ENCODE assay signal across 8 cellular contexts in genomic region chr17:55238931-55239297, GRCh38. TPM values are rescaled to one million over a fixed set of nuclear protein-coding genes. Genes with fewer than 3 reads are reported as not detected.
A peak's percentile ranks its signal among the peaks of the same experiment; 100 is the strongest.
DNase-seq lines count a peak whose midpoint lies in the region; ATAC-seq and TF ChIP-seq lines count a peak whose summit lies in the region.

No MANE protein-coding gene starts in this region.

- H3K9ac ChIP-seq in HCT116 (ENCODE audit: low read length) = peak overlapping the region; percentile 61
- H3K9ac ChIP-seq in adipocyte (ENCODE audit: low read length) = peak overlapping the region; percentile 73
- H3K9ac ChIP-seq in skeletal muscle satellite cell (ENCODE audit: low read depth, low read length) = peak overlapping the region; percentile 54

- H3K4me2 ChIP-seq in HCT116 (ENCODE audit: low read length) (peak overlapping the region; percentile 94), skeletal muscle satellite cell (ENCODE audit: low read length) (peak overlapping the region; percentile 95)

- ATAC-seq in HCT116 = peak; percentile 80

- no peaks in the 10 kb centered on the region for H3K9me2 ChIP-seq in HCT116 (ENCODE audit: insufficient read depth)

- H3K4me3 ChIP-seq in HCT116 (replicated peaks in 1 of 2; ENCODE audit: low read depth in 1 of 2, low read length in 2 of 2) (peak overlapping the region; percentile 45 to 63), adipocyte (ENCODE audit: low read length) (peak overlapping the region; percentile 87), iPS-11a (ENCODE audit: low read depth, low read length) (peak overlapping the region; percentile 69), skeletal muscle satellite cell (ENCODE audit: low read length) (peak overlapping the region; percentile 80)

- POLR2A ChIA-PET in HCT116 (lab: Charles Lee) = interaction anchor here (1.0 kb wide), 2 partner anchors 13 to 149 kb away, joined by 3 read pairs; no protein-coding TSS in a partner anchor

- no peaks in the 10 kb centered on the region for H3K79me2 ChIP-seq in HCT116 (ENCODE audit: insufficient read depth, low read length)

- no peaks in the 10 kb centered on the region for H3K27me3 ChIP-seq in HCT116 (ENCODE audit: insufficient read depth, low read length)
- H3K27me3 ChIP-seq in adipocyte (replicated peaks; ENCODE audit: control insufficient read depth, insufficient read depth, low read length) = peaks cover 12% of the 10 kb centered on the region
- H3K27me3 ChIP-seq in skeletal muscle satellite cell (ENCODE audit: control insufficient read depth, insufficient read depth, low read length) = peaks cover 30% of the 10 kb centered on the region

- no peak; the same call in 1 of the 2 replicates for TF ChIP-seq RAD21 in HCT116 (IDR thresholded peaks at IDR 0.05; ENCODE audit: low read depth)

- TF ChIP-seq POLR2A in HCT116 (IDR thresholded peaks at IDR 0.05; ENCODE audit: borderline replicate concordance, extremely low read depth, insufficient read depth, insufficient read length) = no peak

- H4K20me1 ChIP-seq in HCT116 (ENCODE audit: insufficient read depth) = no peaks in the 10 kb centered on the region

- H3K36me3 ChIP-seq in HCT116 (ENCODE audit: control insufficient read depth in 1 of 2, insufficient read depth in 2 of 2, low read length in 2 of 2) (no peaks in the 10 kb centered on the region), adipocyte (ENCODE audit: control insufficient read depth, insufficient read depth, low read length, severe bottlenecking) (no peaks in the 10 kb centered on the region), skeletal muscle satellite cell (ENCODE audit: insufficient read depth, low read length) (no peaks in the 10 kb centered on the region)

- intact Hi-C loops in HCT116 (cut with micrococcal nuclease) = loop anchor here (1.0 to 2.0 kb wide), 2 partner anchors 25 to 58 kb away; partner anchors contain the start of gene HLF

- RAD21 ChIA-PET in HCT116 (lab: Charles Lee; ENCODE audit: low non-redundant PET in 1 of 2, low total read pairs in 2 of 2, uncharacterized antibody in 2 of 2, unreplicated experiment in 2 of 2) = no interaction called here

- CTCF ChIA-PET in HCT116 (lab: Charles Lee) = interaction anchor here (0.8 to 1.5 kb wide), 4 partner anchors 9 to 233 kb away, joined by 3 to 5 read pairs (median 4); no protein-coding TSS in a partner anchor

- H2AFZ ChIP-seq in HCT116 (ENCODE audit: low read depth, low read length, poor library complexity, severe bottlenecking) = peak overlapping the region; percentile 97

- no peaks in the 10 kb centered on the region for H3K9me3 ChIP-seq in HCT116 (ENCODE audit: control insufficient read depth in 1 of 2, insufficient read depth in 1 of 2, low read depth in 1 of 2, low read length in 2 of 2)
- peaks cover 4% of the 10 kb centered on the region for H3K9me3 ChIP-seq in adipocyte (ENCODE audit: control insufficient read depth, low read length)
- no peaks in the 10 kb centered on the region for H3K9me3 ChIP-seq in skeletal muscle satellite cell (replicated peaks; ENCODE audit: low read length)

- H3K27ac ChIP-seq in HCT116 (ENCODE audit: low read depth, low read length) = peak overlapping the region; percentile 59

- peak; percentile 48 for DNase-seq in ELF-1 (ENCODE audit: low read depth, low spot score)
- DNase-seq in HCT116 (ENCODE audit: low read depth, low spot score) = no peak
- DNase-seq in NCI-H146 treated with DMSO at 0.1 percent for 48 hours (lab: John Stamatoyannopoulos, UW; ENCODE audit: unreplicated experiment) = peak; percentile 53
- no peak for DNase-seq in adipocyte (ENCODE audit: low read depth)
- no peak for DNase-seq in NCI-H128 (lab: John Stamatoyannopoulos, UW; ENCODE audit: unreplicated experiment)
- DNase-seq in midbrain (lab: John Stamatoyannopoulos, UW) = no peak

- no TSS peak for BruUV-seq in HCT116 (replicated peaks; lab: Mats Ljungman, UMichigan)

- peaks cover 12 to 16% of the 10 kb centered on the region in 2 experiments for H3K4me1 ChIP-seq in HCT116 (ENCODE audit: control insufficient read depth in 1 of 2, insufficient read depth in 2 of 2, low read length in 2 of 2)
- H3K4me1 ChIP-seq in adipocyte (ENCODE audit: control insufficient read depth, insufficient read depth, low read length) = peaks cover 19% of the 10 kb centered on the region
- H3K4me1 ChIP-seq in skeletal muscle satellite cell (ENCODE audit: control insufficient read depth, insufficient read depth, low read length) = peaks cover 6% of the 10 kb centered on the region

- TF ChIP-seq CTCF in HCT116 (IDR thresholded peaks at IDR 0.05 in 2 of 3, conservative IDR thresholded peaks at IDR 0.05 in 1 of 3; ENCODE audit: borderline replicate concordance in 1 of 3, insufficient read depth in 1 of 3, low read depth in 2 of 3, low read length in 2 of 3) = peak; percentile 19 to 28 (median 23); a peak in 3 of 6 replicates

TF ChIP-seq in HCT116, 20 proteins besides CTCF, POLR2A, EP300 and RAD21:
- TF ChIP-seq SP1 (IDR thresholded peaks at IDR 0.05; ENCODE audit: low read depth) (no peak), FOSL1 (IDR thresholded peaks at IDR 0.05; ENCODE audit: low read depth) (no peak), EGR1 (IDR thresholded peaks at IDR 0.05; ENCODE audit: low read depth) (no peak), JUND (IDR thresholded peaks at IDR 0.05) (no peak), CBX3 (IDR thresholded peaks at IDR 0.05; ENCODE audit: low read depth) (no peak), SRF (IDR thresholded peaks at IDR 0.05; ENCODE audit: low read depth) (no peak), CEBPB (IDR thresholded peaks at IDR 0.05; ENCODE audit: low read depth) (no peak), ZNF274 (IDR thresholded peaks at IDR 0.05; ENCODE audit: low read depth, low read length) (no peak), YY1 (IDR thresholded peaks at IDR 0.05; ENCODE audit: extremely low read depth, insufficient replicate concordance, low read depth, low read length) (no peak), POLR2AphosphoS5 (IDR thresholded peaks at IDR 0.05; ENCODE audit: low read depth, low read length) (no peak), ZBTB33 (IDR thresholded peaks at IDR 0.05; ENCODE audit: extremely low read depth, insufficient replicate concordance, low read length) (no peak), TCF7L2 (IDR thresholded peaks at IDR 0.05; ENCODE audit: borderline replicate concordance, extremely low read depth, insufficient read depth, insufficient read length) (no peak)

RNA-seq across cellular contexts. Expression of gene HLF, which starts 25.8 kb away (rescaled TPM):
- total RNA-seq in HCT116 (2021; ENCODE audit: unreplicated experiment) = 1.5 TPM
- 1.3 and 1.5 TPM in 2 replicates for polyA plus RNA-seq in HCT116 (2012)
- total RNA-seq in skeletal muscle satellite cell (2012; rRNA removed) = 0.22 TPM in 1 of 2 replicates, not detected in the other

Comparison
In these comparisons a context has a peak if more than half of its experiments do, and no peak if none do; other contexts are left out.
1. DNase-seq: peak in ELF-1 (single experiment) and NCI-H146 treated with DMSO at 0.1 percent for 48 hours (single experiment); none in HCT116 (single experiment), adipocyte (single experiment), NCI-H128 (single experiment) and midbrain (single experiment).
2. Peak in every context shown above with its lines, with median percentiles within 50 percentile points of each other: H3K4me3 ChIP-seq and H3K9ac ChIP-seq.